Comparison of ENCODE assay signal across 8 cellular contexts in the genomic region with DNA sequence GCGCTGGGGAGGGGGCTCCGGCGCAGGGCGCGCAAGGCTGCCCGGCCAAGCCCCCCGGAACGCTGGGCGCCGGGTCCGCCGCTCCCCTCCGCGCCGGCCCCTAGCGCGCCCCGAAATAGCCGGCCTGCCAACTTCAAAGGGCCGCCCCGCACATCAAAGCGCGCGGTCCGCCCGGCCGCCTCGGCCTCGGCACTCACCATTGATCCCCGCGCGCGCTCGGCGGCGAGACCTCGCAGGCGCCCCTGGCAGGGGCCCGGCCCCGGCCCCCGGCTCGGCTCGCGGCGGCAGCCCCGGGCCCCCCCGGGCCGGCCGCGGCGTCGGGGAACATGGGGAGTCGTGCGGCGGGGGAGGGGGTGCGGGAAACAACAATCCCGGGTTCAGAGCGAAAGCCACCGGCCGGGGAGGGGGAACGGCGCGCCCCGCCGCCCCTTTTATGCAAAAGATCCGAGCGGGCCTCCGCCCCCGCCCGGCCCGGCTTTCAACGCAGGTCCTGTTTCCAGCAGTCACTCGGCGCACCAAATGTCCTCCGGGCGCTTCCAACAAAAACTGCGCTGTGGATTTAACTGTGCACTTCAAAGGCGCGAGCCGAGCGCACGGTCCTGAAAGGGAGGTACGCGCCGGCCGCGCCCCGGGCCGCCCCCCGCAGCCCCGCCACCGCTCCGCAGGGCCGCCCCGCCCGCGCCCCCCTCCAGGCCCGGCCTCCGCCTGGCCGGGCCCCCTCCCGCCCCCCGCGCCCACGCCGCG. TPM values are rescaled to one million over a fixed set of nuclear protein-coding genes. Genes with fewer than 3 reads are reported as not detected.
DNase-seq lines count a peak whose midpoint lies in the region; ATAC-seq, FAIRE-seq and TF ChIP-seq lines count a peak whose summit lies in the region.

No MANE protein-coding gene starts in this region.

- no peaks in the 10 kb centered on the region for H3K27me3 ChIP-seq in HUES6 (ENCODE audit: control insufficient read depth, insufficient read depth, low read length)

- peak overlapping the region; percentile 47 for H3K4me3 ChIP-seq in HUES6 (ENCODE audit: low read depth, low read length)
- H3K4me3 ChIP-seq in fibroblast of the aortic adventitia (ENCODE audit: low read depth, low read length), result peak overlapping the region; percentile 76

- H3K27ac ChIP-seq in HUES6 (ENCODE audit: low read depth, low read length), result peak overlapping the region; percentile 85; the same call in 1 of the 2 replicates

- H3K4me3 Mint-ChIP-seq in natural killer cell, result peak overlapping the region; percentile 63
- H3K4me3 Mint-ChIP-seq in stimulated activated memory B cell treated with anti-CD40 and anti-IgM and Interleukin-4, amounts not matched to agents 10 μg/mL and 1 μg/mL and 100 μg/mL, for 72 hours, result peak overlapping the region; percentile 64

- H3K27me3 Mint-ChIP-seq in natural killer cell (ENCODE audit: low read depth in 2 of 2), result peaks cover 9 to 12% of the 10 kb centered on the region in 2 donors
- peaks cover 23% of the 10 kb centered on the region for H3K27me3 Mint-ChIP-seq in stimulated activated memory B cell treated with anti-CD40 and anti-IgM and Interleukin-4, amounts not matched to agents 10 μg/mL and 1 μg/mL and 100 μg/mL, for 72 hours

- H3K9me3 Mint-ChIP-seq in natural killer cell, result no peaks in the 10 kb centered on the region
- no peaks in the 10 kb centered on the region for H3K9me3 Mint-ChIP-seq in stimulated activated memory B cell treated with anti-CD40 and anti-IgM and Interleukin-4, amounts not matched to agents 10 μg/mL and 1 μg/mL and 100 μg/mL, for 72 hours

- H3K27ac Mint-ChIP-seq in natural killer cell, result no peak overlapping the region
- H3K27ac Mint-ChIP-seq in stimulated activated memory B cell treated with anti-CD40 and anti-IgM and Interleukin-4, amounts not matched to agents 10 μg/mL and 1 μg/mL and 100 μg/mL, for 72 hours, result peak overlapping the region; percentile 34

- no peak for FAIRE-seq in RCC 7860 (lab: Jason Lieb, UNC)

- peaks cover 14 to 16% of the 10 kb centered on the region in 2 donors for H3K4me1 Mint-ChIP-seq in natural killer cell
- H3K4me1 Mint-ChIP-seq in stimulated activated memory B cell treated with anti-CD40 and anti-IgM and Interleukin-4, amounts not matched to agents 10 μg/mL and 1 μg/mL and 100 μg/mL, for 72 hours, result peaks cover 41% of the 10 kb centered on the region

- peaks cover 40% of the 10 kb centered on the region for H3K4me1 ChIP-seq in HUES6 (ENCODE audit: control insufficient read depth, insufficient read depth, low read length)

- H3K9ac ChIP-seq in HUES6 (ENCODE audit: low read length), result peak overlapping the region; percentile 93

- no peaks in the 10 kb centered on the region for H3K36me3 Mint-ChIP-seq in natural killer cell
- H3K36me3 Mint-ChIP-seq in stimulated activated memory B cell treated with anti-CD40 and anti-IgM and Interleukin-4, amounts not matched to agents 10 μg/mL and 1 μg/mL and 100 μg/mL, for 72 hours, result no peaks in the 10 kb centered on the region

- H3K9me3 ChIP-seq in HUES6 (ENCODE audit: control insufficient read depth, insufficient read depth, low read depth, low read length), result no peaks in the 10 kb centered on the region

- peak; percentile 8 for DNase-seq in SKM-1 treated with dmso at 0.1 percent for 144 hours (lab: John Stamatoyannopoulos, UW; ENCODE audit: unreplicated experiment)
- no peak for DNase-seq in SKM-1 (lab: John Stamatoyannopoulos, UW; ENCODE audit: unreplicated experiment)
- peak; percentile 33 for DNase-seq in RCC 7860 (ENCODE audit: low spot score)
- peak; percentile 91 for DNase-seq in activated effector memory CD4-positive, alpha-beta T cell treated with anti-CD3 and anti-CD28 coated beads, Interleukin-2, amount 50 U/mL, for 16 hours
- peak; percentile 91 for DNase-seq in fibroblast of the aortic adventitia (ENCODE audit: low read depth)
- peak; percentile 36 for DNase-seq in natural killer cell

- peak; percentile 42 to 47 (median 46) for ATAC-seq in natural killer cell
- peak; percentile 63 for ATAC-seq in stimulated activated memory B cell treated with anti-CD40 and anti-IgM and Interleukin-4, amounts not matched to agents 10 μg/mL and 1 μg/mL and 100 μg/mL, for 72 hours

- peaks cover 20% of the 10 kb centered on the region for H3K36me3 ChIP-seq in HUES6 (ENCODE audit: control insufficient read depth, insufficient read depth, low read length)

- intact Hi-C loops in natural killer cell (cut with micrococcal nuclease), result no loop called here

- TF ChIP-seq CTCF in fibroblast of the aortic adventitia (IDR thresholded peaks at IDR 0.05; ENCODE audit: insufficient read depth, low read length), result no peak
- TF ChIP-seq CTCF in natural killer cell (IDR thresholded peaks at IDR 0.05), result no peak

RNA-seq across cellular contexts. Expression of a gene that starts 0.6 kb away (rescaled TPM):
- total RNA-seq in fibroblast of the aortic adventitia (ENCODE audit: low replicate concordance), result 8.0 and 11.1 TPM in 2 replicates
- total RNA-seq in natural killer cell, result 1 to 10 TPM; 1.3 to 4.1 (median 1.7) TPM
